11 cellular contexts compared by ENCODE assay signal in the genomic region with DNA sequence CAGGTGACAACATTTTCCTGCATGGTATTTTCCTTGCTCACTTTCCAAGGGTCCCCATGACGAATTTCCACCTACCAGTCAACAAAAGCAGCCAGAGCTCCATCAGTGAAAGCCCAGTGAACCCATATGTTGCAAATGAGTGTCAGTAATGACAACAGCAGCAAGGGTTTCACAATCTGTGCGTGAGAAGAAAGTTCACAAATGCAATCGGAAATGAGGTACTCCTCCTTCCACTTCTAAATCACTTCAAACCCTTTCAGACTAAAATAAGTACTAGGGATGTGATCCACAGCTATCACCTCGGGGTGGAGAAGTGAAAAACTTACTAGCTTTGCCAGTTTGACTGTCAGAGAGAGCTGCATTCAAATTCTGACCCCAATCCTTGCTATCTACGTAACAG. TPM values are rescaled to one million over a fixed set of nuclear protein-coding genes. Genes with fewer than 3 reads are reported as not detected.
DNase-seq lines count a peak whose midpoint lies in the region; ATAC-seq and TF ChIP-seq lines count a peak whose summit lies in the region.
"Had no signal": no experiment of that assay in that cellular context is flagged by ENCODE, and none has a peak within 500 bp of the region (broad histone marks: within the 10 kb centered on the region; RNA-seq: fewer than 3 reads in every experiment).

No MANE protein-coding gene starts in this region.

- H3K4me3 ChIP-seq in colonic mucosa (no peak overlapping the region), esophagus squamous epithelium (no peak overlapping the region)
- H3K4me3 ChIP-seq: tibial artery had no signal

- intact Hi-C loops in colonic mucosa (cut with DNase I) = no loop called here
- intact Hi-C loops in esophagus squamous epithelium (cut with DNase I) = no loop called here

- H3K27me3 ChIP-seq in colonic mucosa (no peaks in the 10 kb centered on the region), esophagus squamous epithelium (no peaks in the 10 kb centered on the region)

- ATAC-seq in GM21619 (IDR thresholded peaks at IDR 0.05; ENCODE audit: unreplicated experiment) = peak; percentile 65

- no peaks in the 10 kb centered on the region for H3K9me3 ChIP-seq in colonic mucosa
- no peaks in the 10 kb centered on the region for H3K9me3 ChIP-seq in esophagus squamous epithelium

- peak; percentile 22 for DNase-seq in GM10266 (ENCODE audit: extremely low spot score)
- peak; percentile 91 for DNase-seq in MV-4-11 (lab: John Stamatoyannopoulos, UW)
- DNase-seq in fibroblast of peridontal ligament (ENCODE audit: extremely low read depth) = peak; percentile 67
- no peak for DNase-seq in DMS 273 treated with DMSO at 0.1 percent for 48 hours (lab: John Stamatoyannopoulos, UW)
- no peak for DNase-seq in colonic mucosa
- DNase-seq in NCI-H2196 (lab: John Stamatoyannopoulos, UW; ENCODE audit: unreplicated experiment) = no peak
- DNase-seq in esophagus squamous epithelium (lab: John Stamatoyannopoulos, UW) = no peak
- DNase-seq: Calu3, NCI-H524, tibial artery had no signal

- TF ChIP-seq CTCF in GM10266 (IDR thresholded peaks at IDR 0.05; ENCODE audit: control insufficient read depth, insufficient read depth, low read depth, missing control alignments) (no peak), colonic mucosa (IDR thresholded peaks at IDR 0.05) (no peak), esophagus squamous epithelium (IDR thresholded peaks at IDR 0.05) (no peak)

- TF ChIP-seq POLR2A in esophagus squamous epithelium (IDR thresholded peaks at IDR 0.05) = no peak

- H3K36me3 ChIP-seq in colonic mucosa (no peaks in the 10 kb centered on the region), esophagus squamous epithelium (no peaks in the 10 kb centered on the region)
- H3K36me3 ChIP-seq: tibial artery had no signal

- H3K27ac ChIP-seq in colonic mucosa = no peak overlapping the region
- H3K27ac ChIP-seq in esophagus squamous epithelium = no peak overlapping the region
- H3K27ac ChIP-seq: tibial artery had no signal

- H3K9ac ChIP-seq in colonic mucosa (ENCODE audit: low read depth in 2 of 2, low read length in 2 of 2) = no peak overlapping the region

- WGBS in esophagus squamous epithelium, 2 donors = 45 to 53% methylated on average over 5 of the region's 5 CpGs

- H3K4me1 ChIP-seq in colonic mucosa (no peaks in the 10 kb centered on the region), esophagus squamous epithelium (no peaks in the 10 kb centered on the region)
- H3K4me1 ChIP-seq: tibial artery had no signal

RNA-seq across cellular contexts. Expression of a gene that starts 55.6 kb away (rescaled TPM):
- 10 to 100 TPM; 22.2 to 22.5 TPM for total RNA-seq in colonic mucosa
- 10 to 100 TPM in 3 of 4 donors, 1 to 10 TPM in 1; 9.0 to 17.7 (median 15.7) TPM for total RNA-seq in esophagus squamous epithelium

Comparison
In these comparisons a context has a peak if more than half of its experiments do, and no peak if none do; other contexts are left out.
1. DNase-seq: peak in GM10266 (single experiment), MV-4-11 (single experiment) and fibroblast of peridontal ligament (single experiment); none in DMS 273 treated with DMSO at 0.1 percent for 48 hours (single experiment), colonic mucosa (single experiment), NCI-H2196 (single experiment) and esophagus squamous epithelium (single experiment).